Comparison of ENCODE assay signal across 8 cellular contexts in the genomic region with DNA sequence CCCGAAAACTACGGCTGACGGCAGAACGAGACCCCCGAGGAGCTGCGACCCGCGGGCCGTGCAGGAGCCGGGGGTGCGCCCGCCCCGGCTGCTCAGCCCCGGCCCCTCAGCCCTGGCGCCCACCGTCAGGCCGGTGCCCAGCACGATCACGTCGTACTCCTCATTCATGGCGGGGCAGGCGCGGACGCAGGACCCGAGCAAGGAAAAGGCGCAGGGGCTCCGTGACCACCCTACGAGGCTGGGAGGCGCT. TPM values are rescaled to one million over a fixed set of nuclear protein-coding genes. Genes with fewer than 3 reads are reported as not detected.
DNase-seq lines count a peak whose midpoint lies in the region; ATAC-seq lines count a peak whose summit lies in the region.

No MANE protein-coding gene starts in this region.

- no peaks in the 10 kb centered on the region for H3K9me3 ChIP-seq in CD4-positive, CD25-positive, alpha-beta regulatory T cell (ENCODE audit: control insufficient read depth in 2 of 2, low read length in 2 of 2)
- no peaks in the 10 kb centered on the region for H3K9me3 ChIP-seq in naive thymus-derived CD4-positive, alpha-beta T cell (ENCODE audit: control insufficient read depth in 2 of 3, low read length in 3 of 3)

- H3K36me3 ChIP-seq in CD4-positive, CD25-positive, alpha-beta regulatory T cell (ENCODE audit: control insufficient read depth, insufficient read depth, low read length), result no peaks in the 10 kb centered on the region
- peaks cover 0 to 7% (median 0%) of the 10 kb centered on the region in 3 experiments for H3K36me3 ChIP-seq in naive thymus-derived CD4-positive, alpha-beta T cell (ENCODE audit: control insufficient read depth in 2 of 3, insufficient read depth in 3 of 3, low read length in 3 of 3)

- peaks cover 58% of the 10 kb centered on the region for H3K4me1 ChIP-seq in CD4-positive, CD25-positive, alpha-beta regulatory T cell (ENCODE audit: control insufficient read depth, insufficient read depth, low read length, poor library complexity, severe bottlenecking)
- peaks cover 27 to 37% of the 10 kb centered on the region in 2 donors for H3K4me1 ChIP-seq in naive thymus-derived CD4-positive, alpha-beta T cell (ENCODE audit: control insufficient read depth in 2 of 2, insufficient read depth in 2 of 2, low read length in 2 of 2)

- H3K27me3 Mint-ChIP-seq in CD4-positive, CD25-positive, alpha-beta regulatory T cell, result peaks cover 5% of the 10 kb centered on the region
- H3K27me3 Mint-ChIP-seq in dendritic cell treated with granulocyte-macrophage colony-stimulating factor and Interleukin-4, amounts not matched to agents 40 ng/mL and 50 ng/mL, for 4 days, result no peaks in the 10 kb centered on the region
- no peaks in the 10 kb centered on the region for H3K27me3 Mint-ChIP-seq in naive thymus-derived CD4-positive, alpha-beta T cell

- H3K27ac ChIP-seq in CD4-positive, CD25-positive, alpha-beta regulatory T cell (ENCODE audit: insufficient read depth, low read length, poor library complexity, severe bottlenecking), result peak overlapping the region; percentile 97
- peak overlapping the region; percentile 99 for H3K27ac ChIP-seq in naive thymus-derived CD4-positive, alpha-beta T cell (ENCODE audit: low read depth, low read length)

- H3K4me1 Mint-ChIP-seq in CD4-positive, CD25-positive, alpha-beta regulatory T cell, result peaks cover 36 to 69% (median 46%) of the 10 kb centered on the region in 4 donors
- peaks cover 71% of the 10 kb centered on the region for H3K4me1 Mint-ChIP-seq in dendritic cell treated with granulocyte-macrophage colony-stimulating factor and Interleukin-4, amounts not matched to agents 40 ng/mL and 50 ng/mL, for 4 days (ENCODE audit: low read depth)
- peaks cover 51 to 76% (median 71%) of the 10 kb centered on the region in 7 donors for H3K4me1 Mint-ChIP-seq in naive thymus-derived CD4-positive, alpha-beta T cell

- peak overlapping the region; percentile 93 to 96 (median 95) for H3K27ac Mint-ChIP-seq in CD4-positive, CD25-positive, alpha-beta regulatory T cell
- H3K27ac Mint-ChIP-seq in dendritic cell treated with granulocyte-macrophage colony-stimulating factor and Interleukin-4, amounts not matched to agents 40 ng/mL and 50 ng/mL, for 4 days, result peak overlapping the region; percentile 98
- peak overlapping the region; percentile 85 to 97 (median 95) for H3K27ac Mint-ChIP-seq in naive thymus-derived CD4-positive, alpha-beta T cell

- CTCF ChIA-PET in naive thymus-derived CD4-positive, alpha-beta T cell (lab: Charles Lee), result no interaction called here

- peak overlapping the region; percentile 95 for H3K4me3 ChIP-seq in CD4-positive, CD25-positive, alpha-beta regulatory T cell (ENCODE audit: low read depth, low read length)
- H3K4me3 ChIP-seq in Jurkat, Clone E6-1 (ENCODE audit: low read length), result peak overlapping the region; percentile 88
- H3K4me3 ChIP-seq in naive thymus-derived CD4-positive, alpha-beta T cell (ENCODE audit: low read length), result peak overlapping the region; percentile 65

- H3K4me3 Mint-ChIP-seq in CD4-positive, CD25-positive, alpha-beta regulatory T cell, result peak overlapping the region; percentile 84 to 99 (median 90)
- peak overlapping the region; percentile 99 for H3K4me3 Mint-ChIP-seq in dendritic cell treated with granulocyte-macrophage colony-stimulating factor and Interleukin-4, amounts not matched to agents 40 ng/mL and 50 ng/mL, for 4 days
- H3K4me3 Mint-ChIP-seq in naive thymus-derived CD4-positive, alpha-beta T cell, result peak overlapping the region; percentile 85 to 95 (median 93)

- ATAC-seq in CD4-positive, CD25-positive, alpha-beta regulatory T cell (ENCODE audit: low read depth in 2 of 2), result peak; percentile 13 to 16
- ATAC-seq in GM21619 (IDR thresholded peaks at IDR 0.05; ENCODE audit: unreplicated experiment), result peak; percentile 24
- ATAC-seq in naive thymus-derived CD4-positive, alpha-beta T cell, result peak; percentile 28

- peaks cover 4% of the 10 kb centered on the region for H3K36me3 Mint-ChIP-seq in CD4-positive, CD25-positive, alpha-beta regulatory T cell
- peaks cover 31% of the 10 kb centered on the region for H3K36me3 Mint-ChIP-seq in dendritic cell treated with granulocyte-macrophage colony-stimulating factor and Interleukin-4, amounts not matched to agents 40 ng/mL and 50 ng/mL, for 4 days (ENCODE audit: low read depth)
- peaks cover 0 to 19% (median 0%) of the 10 kb centered on the region in 5 donors for H3K36me3 Mint-ChIP-seq in naive thymus-derived CD4-positive, alpha-beta T cell

- H3K27me3 ChIP-seq in CD4-positive, CD25-positive, alpha-beta regulatory T cell (ENCODE audit: control insufficient read depth, insufficient read depth, low read length), result no peaks in the 10 kb centered on the region
- H3K27me3 ChIP-seq in naive thymus-derived CD4-positive, alpha-beta T cell (ENCODE audit: control insufficient read depth in 2 of 2, insufficient read depth in 2 of 2, low read length in 2 of 2), result no peaks in the 10 kb centered on the region

- DNase-seq in CD4-positive, CD25-positive, alpha-beta regulatory T cell, result no peak
- no peak for DNase-seq in Jurkat, Clone E6-1 (ENCODE audit: low read depth, low spot score)
- no peak for DNase-seq in naive thymus-derived CD4-positive, alpha-beta T cell
- no peak for DNase-seq in head of caudate nucleus
- DNase-seq in UCSD-AML1 (lab: John Stamatoyannopoulos, UW; ENCODE audit: unreplicated experiment), result no peak
- no peak for DNase-seq in NCI-H2107 (lab: John Stamatoyannopoulos, UW)

- H3K9me3 Mint-ChIP-seq in CD4-positive, CD25-positive, alpha-beta regulatory T cell, result no peaks in the 10 kb centered on the region
- H3K9me3 Mint-ChIP-seq in dendritic cell treated with granulocyte-macrophage colony-stimulating factor and Interleukin-4, amounts not matched to agents 40 ng/mL and 50 ng/mL, for 4 days, result no peaks in the 10 kb centered on the region
- peaks cover 0 to 5% (median 0%) of the 10 kb centered on the region in 11 donors for H3K9me3 Mint-ChIP-seq in naive thymus-derived CD4-positive, alpha-beta T cell

- POLR2A ChIA-PET in naive thymus-derived CD4-positive, alpha-beta T cell (lab: Charles Lee), result interaction anchor here (1.0 to 2.9 kb wide), 11 partner anchors 8 to 147 kb away, joined by 3 to 18 read pairs (median 4); a partner anchor contains a TSS

- intact Hi-C loops in dendritic cell treated with granulocyte-macrophage colony-stimulating factor and Interleukin-4, amounts not matched to agents 40 ng/mL and 50 ng/mL, for 4 days (cut with micrococcal nuclease), result loop anchor here (1.0 to 5.0 kb wide), 3 partner anchors 60 to 131 kb away; a partner anchor contains a TSS
- intact Hi-C loops in naive thymus-derived CD4-positive, alpha-beta T cell (cut with micrococcal nuclease), result loop anchor here (1.0 to 10.0 kb wide), 16 partner anchors 36 to 1972 kb away; a partner anchor contains a TSS
- intact Hi-C loops in head of caudate nucleus (cut with DNase I), result loop anchor here (2.0 to 5.0 kb wide), 3 partner anchors 60 to 128 kb away; a partner anchor contains a TSS

RNA-seq across cellular contexts. Expression of a gene that starts 0.2 kb away (rescaled TPM):
- total RNA-seq in CD4-positive, CD25-positive, alpha-beta regulatory T cell, result 114 TPM
- 100 to 1,000 TPM; 197 to 250 (median 243) TPM for polyA plus RNA-seq in CD4-positive, CD25-positive, alpha-beta regulatory T cell
- polyA plus RNA-seq in Jurkat, Clone E6-1 (2012; ENCODE audit: insufficient read depth, insufficient read length), result 261 TPM
- 100 to 1,000 TPM in 4 of 5 experiments, 10 to 100 TPM in 1; 85.3 to 236 (median 121) TPM for total RNA-seq in naive thymus-derived CD4-positive, alpha-beta T cell
- 100 to 1,000 TPM; 144 to 186 TPM for polyA plus RNA-seq in naive thymus-derived CD4-positive, alpha-beta T cell
